In the genomic region with DNA sequence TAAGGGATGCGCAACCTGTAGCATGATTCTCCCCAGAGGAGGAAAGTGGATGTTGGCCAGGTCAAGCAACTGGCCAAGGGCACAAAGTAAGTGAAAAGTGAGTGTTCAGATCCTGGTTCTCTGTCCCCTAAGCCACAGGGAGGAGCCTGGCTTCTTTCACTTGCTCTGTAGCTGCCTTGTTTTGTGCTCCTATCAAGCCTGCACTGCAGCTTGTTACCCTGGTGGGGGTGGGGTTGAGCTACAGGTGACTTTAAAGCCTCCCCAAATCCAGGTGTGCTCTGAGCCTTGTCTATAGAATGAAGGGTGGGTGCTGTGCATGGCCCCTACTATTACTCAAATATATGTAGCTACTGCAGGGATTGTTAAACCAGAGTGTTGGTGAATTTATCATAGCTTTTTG, we compare ENCODE assay signal across 13 cellular contexts. TPM values are rescaled to one million over a fixed set of nuclear protein-coding genes. Genes with fewer than 3 reads are reported as not detected.
A peak's percentile ranks its signal among the peaks of the same experiment; 100 is the strongest.
DNase-seq lines count a peak whose midpoint lies in the region; ATAC-seq and TF ChIP-seq lines count a peak whose summit lies in the region.
"Had no signal": no experiment of that assay in that cellular context is flagged by ENCODE, and none has a peak within 500 bp of the region (broad histone marks: within the 10 kb centered on the region; RNA-seq: fewer than 3 reads in every experiment).

No MANE protein-coding gene starts in this region.

- no peaks in the 10 kb centered on the region for H3K4me1 Mint-ChIP-seq in MCF 10A (ENCODE audit: insufficient read depth, unreplicated experiment)
- H3K4me1 Mint-ChIP-seq in neural progenitor cell, result no peaks in the 10 kb centered on the region

- H3F3A ChIP-seq in neural progenitor cell (ENCODE audit: low read depth), result no peaks in the 10 kb centered on the region

- H3K27ac Mint-ChIP-seq in MCF 10A (ENCODE audit: low read depth, unreplicated experiment) (no peak overlapping the region), neural progenitor cell (no peak overlapping the region)
- H3K27ac Mint-ChIP-seq: stimulated activated naive CD8-positive, alpha-beta T cell treated with anti-CD3 and anti-CD28 coated beads, Interleukin-15, Interleukin-2, amounts not matched to agents 100 ng/mL and 50 ng/mL, for 24 hours had no signal

- H3K27me3 Mint-ChIP-seq in MCF 10A (ENCODE audit: insufficient read depth, unreplicated experiment) (peaks cover 12% of the 10 kb centered on the region), neural progenitor cell (ENCODE audit: insufficient read depth, low read depth) (peaks cover 2% of the 10 kb centered on the region)

- CTCF ChIA-PET in MCF 10A (lab: Yijun Ruan, JAX), result interaction anchor here (0.6 to 2.8 kb wide), 5 partner anchors 18 to 251 kb away, joined by 3 to 17 read pairs (median 4); no protein-coding TSS in a partner anchor

- H3K79me2 ChIP-seq in neural progenitor cell (ENCODE audit: low read depth), result no peaks in the 10 kb centered on the region

- no peak for TF ChIP-seq CTCF in MCF 10A (IDR thresholded peaks at IDR 0.05; ENCODE audit: unreplicated experiment)
- TF ChIP-seq CTCF in breast epithelium (IDR thresholded peaks at IDR 0.05), result no peak
- peak; percentile 3 for TF ChIP-seq CTCF in GM20000 (IDR thresholded peaks at IDR 0.05; ENCODE audit: extremely low read depth, missing control alignments)
- peak; percentile 62 for TF ChIP-seq CTCF in WERI-Rb-1 (IDR thresholded peaks at IDR 0.05; ENCODE audit: low read depth, low read length)
- TF ChIP-seq CTCF in neural progenitor cell (IDR thresholded peaks at IDR 0.05), result peak; percentile 32

- H3K9me3 ChIP-seq in breast epithelium (no peaks in the 10 kb centered on the region), WERI-Rb-1 (ENCODE audit: severe bottlenecking) (peaks cover 5% of the 10 kb centered on the region), neural progenitor cell (ENCODE audit: low read depth) (no peaks in the 10 kb centered on the region)

- intact Hi-C loops in MCF 10A (cut with micrococcal nuclease), result no loop called here
- intact Hi-C loops in breast epithelium (cut with DNase I; ENCODE audit: low total_unique reads), result no loop called here

- DNase-seq in MCF 10A (ENCODE audit: unreplicated experiment), result peak; percentile 16
- no peak for DNase-seq in breast epithelium (ENCODE audit: low spot score in 2 of 2)
- no peak for DNase-seq in GM20000 (ENCODE audit: low spot score)
- peak; percentile 55 for DNase-seq in WERI-Rb-1
- DNase-seq in neural progenitor cell (ENCODE audit: low spot score), result peak; percentile 45
- no peak for DNase-seq in activated CD8-positive, alpha-beta memory T cell treated with anti-CD3 and anti-CD28 coated beads for 24 hours
- DNase-seq in HuH-7 (ENCODE audit: low spot score), result no peak
- DNase-seq: activated CD8-positive, alpha-beta memory T cell treated with anti-CD3 and anti-CD28 coated beads, Interleukin-2, amount 50 U/mL, for 48 hours; AML-193; amniotic stem cell; NCI-H2107 had no signal

- H4K20me1 ChIP-seq in neural progenitor cell (ENCODE audit: low read depth), result peaks cover 5% of the 10 kb centered on the region

- H3K27ac ChIP-seq in breast epithelium (no peak overlapping the region), WERI-Rb-1 (no peak overlapping the region), neural progenitor cell (no peak overlapping the region)

- no peak overlapping the region for H3K4me2 ChIP-seq in neural progenitor cell

- H3K36me3 Mint-ChIP-seq in MCF 10A (ENCODE audit: insufficient read depth, unreplicated experiment) (no peaks in the 10 kb centered on the region), neural progenitor cell (no peaks in the 10 kb centered on the region)

- POLR2A ChIA-PET in MCF 10A (lab: Yijun Ruan, JAX), result no interaction called here

- H3K9me3 Mint-ChIP-seq in MCF 10A (ENCODE audit: unreplicated experiment) (no peaks in the 10 kb centered on the region), neural progenitor cell (no peaks in the 10 kb centered on the region)
- H3K9me3 Mint-ChIP-seq: stimulated activated naive CD8-positive, alpha-beta T cell treated with anti-CD3 and anti-CD28 coated beads, Interleukin-15, Interleukin-2, amounts not matched to agents 100 ng/mL and 50 ng/mL, for 24 hours had no signal

- H3K27me3 ChIP-seq in breast epithelium (no peaks in the 10 kb centered on the region), WERI-Rb-1 (ENCODE audit: insufficient read depth, low read depth, severe bottlenecking) (no peaks in the 10 kb centered on the region), neural progenitor cell (no peaks in the 10 kb centered on the region)

- H3K4me3 ChIP-seq in breast epithelium (no peak overlapping the region), WERI-Rb-1 (ENCODE audit: low read depth, low read length) (no peak overlapping the region), neural progenitor cell (no peak overlapping the region)

- ATAC-seq in HG03342 (IDR thresholded peaks at IDR 0.05; ENCODE audit: unreplicated experiment), result no peak

- H3K9ac ChIP-seq in neural progenitor cell, result no peak overlapping the region

- H3K36me3 ChIP-seq in breast epithelium, result no peaks in the 10 kb centered on the region
- H3K36me3 ChIP-seq in WERI-Rb-1, result no peaks in the 10 kb centered on the region
- H3K36me3 ChIP-seq in neural progenitor cell, result no peaks in the 10 kb centered on the region

- H3K4me3 Mint-ChIP-seq in MCF 10A (ENCODE audit: unreplicated experiment) (no peak overlapping the region), neural progenitor cell (no peak overlapping the region)
- H3K4me3 Mint-ChIP-seq: stimulated activated naive CD8-positive, alpha-beta T cell treated with anti-CD3 and anti-CD28 coated beads, Interleukin-15, Interleukin-2, amounts not matched to agents 100 ng/mL and 50 ng/mL, for 24 hours had no signal

- TF ChIP-seq POLR2A in breast epithelium (IDR thresholded peaks at IDR 0.05), result no peak

- H2AFZ ChIP-seq in neural progenitor cell (replicated peaks), result no peak overlapping the region

- BruUV-seq in MCF 10A (replicated peaks; lab: Mats Ljungman, UMichigan), result no TSS peak

- H3K4me1 ChIP-seq in breast epithelium, result no peaks in the 10 kb centered on the region
- no peaks in the 10 kb centered on the region for H3K4me1 ChIP-seq in neural progenitor cell

RNA-seq across cellular contexts. Expression of a gene that starts 32.9 kb away (rescaled TPM):
- total RNA-seq in MCF 10A (2022) (2.4 and 3.3 TPM in 2 replicates), breast epithelium (10 to 100 TPM in 2 of 3 donors, 1 to 10 TPM in 1; 5.8 to 30.7 (median 15.1) TPM), neural progenitor cell (ENCODE audit: low replicate concordance) (21.3 and 30.7 TPM in 2 replicates)

Comparison
In these comparisons a context has a peak if more than half of its experiments do, and no peak if none do; other contexts are left out.
1. DNase-seq: peak in MCF 10A (single experiment), WERI-Rb-1 (single experiment) and neural progenitor cell (single experiment); none in breast epithelium (0 of 2), GM20000 (single experiment), activated CD8-positive, alpha-beta memory T cell treated with anti-CD3 and anti-CD28 coated beads for 24 hours (single experiment) and HuH-7 (single experiment).
2. CTCF ChIP-seq: peak in GM20000 (single experiment), WERI-Rb-1 (single experiment) and neural progenitor cell (single experiment); none in MCF 10A (single experiment) and breast epithelium (0 of 3).